Comparison of ENCODE assay signal across 8 cellular contexts in genomic region chr3:183185696-183186095, GRCh38. TPM values are rescaled to one million over a fixed set of nuclear protein-coding genes. Genes with fewer than 3 reads are reported as not detected.
DNase-seq lines count a peak whose midpoint lies in the region; ATAC-seq and TF ChIP-seq lines count a peak whose summit lies in the region.

No MANE protein-coding gene starts in this region.

- H3K9ac ChIP-seq in SK-N-MC (ENCODE audit: insufficient read length) = no peak overlapping the region

- H3K9me3 ChIP-seq in SK-N-MC (ENCODE audit: low read depth, low read length) = no peaks in the 10 kb centered on the region
- no peaks in the 10 kb centered on the region for H3K9me3 ChIP-seq in Caco-2
- no peaks in the 10 kb centered on the region for H3K9me3 ChIP-seq in left lung

- H3K27me3 ChIP-seq in Caco-2 (replicated peaks; ENCODE audit: control insufficient read depth, insufficient read depth, low read length) (no peaks in the 10 kb centered on the region), left lung (peaks cover 0 to 7% of the 10 kb centered on the region in 2 donors)

- H3K27ac ChIP-seq in SK-N-MC (peak overlapping the region; percentile 32; the same call in 1 of the 2 replicates), left lung (peak overlapping the region in 1 of 2 donors; percentile 34)

- DNase-seq in AG08396 (ENCODE audit: low spot score) = peak; percentile 61
- peak; percentile 85 for DNase-seq in GM04504 (ENCODE audit: low read depth)
- no peak for DNase-seq in SK-N-MC (ENCODE audit: low read depth, low spot score)
- DNase-seq in fibroblast of villous mesenchyme (ENCODE audit: low read depth) = peak; percentile 84
- DNase-seq in Caco-2 = no peak
- DNase-seq in left lung = no peak
- no peak for DNase-seq in left cardiac atrium

- BruUV-seq in Caco-2 (replicated peaks; lab: Mats Ljungman, UMichigan) = no TSS peak

- no peaks in the 10 kb centered on the region for H3K4me1 Mint-ChIP-seq in Caco-2 (ENCODE audit: low read depth, unreplicated experiment)

- POLR2A ChIA-PET in Caco-2 (lab: Charles Lee) = no interaction called here

- peak; percentile 3 for TF ChIP-seq CTCF in fibroblast of villous mesenchyme (IDR thresholded peaks at IDR 0.05; ENCODE audit: insufficient read depth, low read depth, low read length)
- TF ChIP-seq CTCF in Caco-2 (IDR thresholded peaks at IDR 0.05; ENCODE audit: insufficient read depth in 1 of 2, low read depth in 1 of 2, low read length in 1 of 2, severe bottlenecking in 1 of 2, unreplicated experiment in 1 of 2) = no peak
- TF ChIP-seq CTCF in left lung (IDR thresholded peaks at IDR 0.05) = no peak

- no peak overlapping the region for H3K4me3 Mint-ChIP-seq in Caco-2 (ENCODE audit: unreplicated experiment)

- H3K36me3 ChIP-seq in SK-N-MC (ENCODE audit: insufficient read depth, low read length) (no peaks in the 10 kb centered on the region), Caco-2 (ENCODE audit: control insufficient read depth, insufficient read depth, low read length) (no peaks in the 10 kb centered on the region), left lung (no peaks in the 10 kb centered on the region)

- CTCF ChIA-PET in Caco-2 (lab: Charles Lee) = interaction anchor here (0.5 to 1.7 kb wide), 3 partner anchors 8 to 202 kb away, joined by 5 to 8 read pairs (median 6); no protein-coding TSS in a partner anchor

- no peak overlapping the region for H3K27ac Mint-ChIP-seq in Caco-2 (ENCODE audit: unreplicated experiment)

- ATAC-seq in HG02870 (IDR thresholded peaks at IDR 0.05; ENCODE audit: unreplicated experiment) (no peak), left lung (no peak), left cardiac atrium (no peak)

- intact Hi-C loops in Caco-2 (cut with micrococcal nuclease; ENCODE audit: unreplicated experiment) = no loop called here
- intact Hi-C loops in left lung (cut with DNase I) = loop anchor here in 1 of 2 donors (10.0 kb wide), 1 partner anchor 199 kb away; no protein-coding TSS in a partner anchor
- intact Hi-C loops in left cardiac atrium (cut with DNase I) = loop anchor here (2.0 kb wide), 2 partner anchors 197 to 201 kb away; no protein-coding TSS in a partner anchor

- H3K4me1 ChIP-seq in Caco-2 = no peaks in the 10 kb centered on the region
- H3K4me1 ChIP-seq in left lung = peaks cover 7 to 18% of the 10 kb centered on the region in 2 donors

- H3K9me3 Mint-ChIP-seq in Caco-2 (ENCODE audit: unreplicated experiment) = no peaks in the 10 kb centered on the region

- H3K4me3 ChIP-seq in SK-N-MC (peak overlapping the region; percentile 12; the same call in 1 of the 2 replicates), fibroblast of villous mesenchyme (ENCODE audit: low read depth, low read length) (no peak overlapping the region), Caco-2 (ENCODE audit: low read depth, low read length) (no peak overlapping the region), left lung (no peak overlapping the region)

- no peaks in the 10 kb centered on the region for H3K36me3 Mint-ChIP-seq in Caco-2 (ENCODE audit: insufficient read depth, unreplicated experiment)

- no peaks in the 10 kb centered on the region for H3K27me3 Mint-ChIP-seq in Caco-2 (ENCODE audit: insufficient read depth, unreplicated experiment)

RNA-seq across cellular contexts. Expression of gene LAMP3, which starts 23.2 kb away (rescaled TPM):
- under 0.01 TPM in 2 replicates for total RNA-seq in fibroblast of villous mesenchyme
- total RNA-seq in Caco-2 (2022) = 6.0 and 12.3 TPM in 2 replicates
- 100 to 1,000 TPM; 201 to 243 TPM for total RNA-seq in left lung
- total RNA-seq in left cardiac atrium = under 1 TPM in 1 of 2 donors, not detected in 1; 0.15 TPM

Comparison
In these comparisons a context has a peak if more than half of its experiments do, and no peak if none do; other contexts are left out.
1. DNase-seq: peak in AG08396 (single experiment), GM04504 (single experiment) and fibroblast of villous mesenchyme (single experiment); none in SK-N-MC (single experiment), Caco-2 (0 of 2), left lung (0 of 2) and left cardiac atrium (single experiment).
2. RNA of gene LAMP3, which starts 23.2 kb away (total RNA-seq): 201 to 243 TPM in left lung; 6.0 to 12.3 TPM in Caco-2, 0.15 TPM in left cardiac atrium and under 0.01 TPM in fibroblast of villous mesenchyme; every median in the first group is over 10 times any median in the second.